Comparison of ENCODE assay signal across 22 cellular contexts in genomic region chr5:36590513-36591286, GRCh38. TPM values are rescaled to one million over a fixed set of nuclear protein-coding genes. Genes with fewer than 3 reads are reported as not detected.
DNase-seq lines count a peak whose midpoint lies in the region; ATAC-seq and TF ChIP-seq lines count a peak whose summit lies in the region.
"Had no signal": no experiment of that assay in that cellular context is flagged by ENCODE, and none has a peak within 500 bp of the region (broad histone marks: within the 10 kb centered on the region; RNA-seq: fewer than 3 reads in every experiment).

No MANE protein-coding gene starts in this region.

- H3K4me1 ChIP-seq in right atrium auricular region (no peaks in the 10 kb centered on the region), iPS-20b (ENCODE audit: insufficient read depth, low read length) (peaks cover 17% of the 10 kb centered on the region)
- H3K4me1 ChIP-seq: body of pancreas, esophagus muscularis mucosa, Peyer's patch, right lobe of liver had no signal

- H3K9me3 ChIP-seq in right atrium auricular region (no peaks in the 10 kb centered on the region), iPS-20b (ENCODE audit: insufficient read depth, low read depth, low read length) (no peaks in the 10 kb centered on the region)
- H3K9me3 ChIP-seq: body of pancreas, esophagus muscularis mucosa, Peyer's patch, right lobe of liver had no signal

- no peak for TF ChIP-seq CTCF in right atrium auricular region (IDR thresholded peaks at IDR 0.05)

- H3K27ac ChIP-seq in right atrium auricular region (peak overlapping the region in 1 of 2 donors; percentile 20), iPS-20b (ENCODE audit: low read length) (no peak overlapping the region)
- H3K27ac ChIP-seq: body of pancreas, esophagus muscularis mucosa, Peyer's patch, right lobe of liver had no signal

- 0 out of 2 replicates have a peak overlapping the region, but pooled peaks have one; percentile 13 for H3K9ac ChIP-seq in iPS-20b (ENCODE audit: low read depth, low read length)

- H3K36me3 ChIP-seq in right atrium auricular region (no peaks in the 10 kb centered on the region), iPS-20b (ENCODE audit: insufficient read depth, low read depth, low read length) (no peaks in the 10 kb centered on the region)
- H3K36me3 ChIP-seq: esophagus muscularis mucosa, Peyer's patch, right lobe of liver had no signal

- intact Hi-C loops in Right ventricle myocardium superior (cut with DNase I), result no loop called here

- H3K4me3 ChIP-seq in right atrium auricular region, result no peak overlapping the region
- peak overlapping the region; percentile 27; the same call in 1 of the 2 replicates for H3K4me3 ChIP-seq in iPS-20b (ENCODE audit: low read length)
- H3K4me3 ChIP-seq: body of pancreas, esophagus muscularis mucosa, Peyer's patch, right lobe of liver had no signal

- ATAC-seq in Right ventricle myocardium superior (ENCODE audit: poor library complexity) (peak; percentile 90), GM19035 (IDR thresholded peaks at IDR 0.05; ENCODE audit: unreplicated experiment) (no peak)
- ATAC-seq: body of pancreas, right lobe of liver had no signal

- H3K27me3 ChIP-seq in right atrium auricular region (no peaks in the 10 kb centered on the region), iPS-20b (ENCODE audit: insufficient read depth, low read length) (no peaks in the 10 kb centered on the region)
- H3K27me3 ChIP-seq: body of pancreas, esophagus muscularis mucosa, Peyer's patch, right lobe of liver had no signal

- DNase-seq in Right ventricle myocardium superior (no peak), right atrium auricular region (ENCODE audit: low spot score) (no peak), brain pericyte (ENCODE audit: low read depth, low spot score) (peak; percentile 97), cerebellum (ENCODE audit: low spot score) (no peak), AG08395 (ENCODE audit: low spot score) (no peak), midbrain (lab: John Stamatoyannopoulos, UW) (no peak)
- DNase-seq: activated CD4-positive, alpha-beta memory T cell treated with anti-CD3 and anti-CD28 coated beads for 36 hours; activated T-cell treated with anti-CD3 and anti-CD28 coated beads, Interleukin-2, amount 50 U/mL, for 1 hour; body of pancreas; CD4-positive, alpha-beta T cell; head of caudate nucleus; kidney; NCI-H2029 treated with DMSO at 0.1 percent for 48 hours; NCI-H774; Peyer's patch; right lobe of liver; stimulated activated CD4-positive, alpha-beta T cell treated with anti-CD3 and anti-CD28 coated beads, Interleukin-2, amount 100 ng/mL, for 24 hours; SW 1271 had no signal

RNA-seq across cellular contexts. Expression of gene SLC1A3, which starts 15.7 kb away (rescaled TPM):
- total RNA-seq in Right ventricle myocardium superior, result 93.8 TPM
- 10 to 100 TPM; 31.8 to 50.9 TPM for total RNA-seq in right atrium auricular region
- 562 TPM for total RNA-seq in cerebellum
- total RNA-seq: CD4-positive, alpha-beta T cell; dermis microvascular lymphatic vessel endothelial cell had no signal
